ENCODE assay signal across 1 cellular context in genomic region chr7:33043434-33043833, GRCh38.
TF ChIP-seq lines count a peak whose summit lies in the region.

No MANE protein-coding gene starts in this region.

TF ChIP-seq in IMR-90, 13 proteins besides CTCF, POLR2A, EP300 and RAD21:
- TF ChIP-seq MAZ (IDR thresholded peaks at IDR 0.05; ENCODE audit: borderline replicate concordance, low read depth, low read length) (no peak), FOS (IDR thresholded peaks at IDR 0.05; ENCODE audit: low read depth, low read length) (no peak), RFX5 (IDR thresholded peaks at IDR 0.05; ENCODE audit: low read depth, low read length) (no peak), BHLHE40 (IDR thresholded peaks at IDR 0.05; ENCODE audit: low read depth, low read length) (no peak), ELK1 (IDR thresholded peaks at IDR 0.05; ENCODE audit: borderline replicate concordance, low read depth, low read length) (no peak), MAFK (IDR thresholded peaks at IDR 0.05; ENCODE audit: low read depth, low read length) (no peak), NFE2L2 (IDR thresholded peaks at IDR 0.05; ENCODE audit: low read depth, low read length) (no peak), RCOR1 (IDR thresholded peaks at IDR 0.05; ENCODE audit: insufficient replicate concordance, low read length) (no peak), SMC3 (IDR thresholded peaks at IDR 0.05; ENCODE audit: low read depth, low read length) (no peak), CEBPB (IDR thresholded peaks at IDR 0.05; ENCODE audit: low read depth, low read length) (no peak), CHD1 (IDR thresholded peaks at IDR 0.05; ENCODE audit: low read depth, low read length) (no peak), MXI1 (IDR thresholded peaks at IDR 0.05; ENCODE audit: borderline replicate concordance, low read depth, low read length) (no peak)
- TF ChIP-seq, protein P1, sequence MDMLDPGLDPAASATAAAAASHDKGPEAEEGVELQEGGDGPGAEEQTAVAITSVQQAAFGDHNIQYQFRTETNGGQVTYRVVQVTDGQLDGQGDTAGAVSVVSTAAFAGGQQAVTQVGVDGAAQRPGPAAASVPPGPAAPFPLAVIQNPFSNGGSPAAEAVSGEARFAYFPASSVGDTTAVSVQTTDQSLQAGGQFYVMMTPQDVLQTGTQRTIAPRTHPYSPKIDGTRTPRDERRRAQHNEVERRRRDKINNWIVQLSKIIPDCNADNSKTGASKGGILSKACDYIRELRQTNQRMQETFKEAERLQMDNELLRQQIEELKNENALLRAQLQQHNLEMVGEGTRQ (IDR thresholded peaks at IDR 0.05; ENCODE audit: low read depth, low read length) = no peak
TF ChIP-seq in IMR-90: peak in this region for 0.
